ENCODE assay signal across 36 cellular contexts in the genomic region with DNA sequence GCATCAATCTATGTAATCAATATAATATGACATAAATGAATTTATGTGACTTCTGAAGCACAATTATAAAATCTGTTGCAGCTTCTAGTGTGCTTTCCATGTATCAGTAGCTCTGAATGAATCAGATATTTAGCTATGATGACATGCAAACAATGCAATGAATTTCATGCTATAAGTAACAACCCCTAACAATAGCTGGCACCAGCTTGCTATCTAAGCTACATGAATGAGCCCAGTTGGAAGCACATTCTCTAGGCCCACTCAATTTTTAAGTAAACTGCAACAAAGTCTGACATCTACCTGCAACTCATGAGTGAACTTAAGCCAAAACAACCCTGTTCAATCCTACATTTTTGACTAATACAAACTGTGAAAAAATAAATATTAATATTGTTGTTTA.
"Had no signal": no experiment of that assay in that cellular context is flagged by ENCODE, and none has a peak within 500 bp of the region (broad histone marks: within the 10 kb centered on the region; RNA-seq: fewer than 3 reads in every experiment).

No MANE protein-coding gene starts in this region.

- H3K27me3 ChIP-seq: adrenal gland, ascending aorta, body of pancreas, brain microvascular endothelial cell, breast epithelium, cardiac muscle cell had no signal

- H3K27me3 Mint-ChIP-seq: activated naive CD4-positive, alpha-beta T cell treated with anti-CD3 and anti-CD28 coated beads, Interleukin-2, amount 10 ng/mL, durations not matched to agents 7 days and 5 days; activated naive CD4-positive, alpha-beta T cell treated with anti-CD3 and anti-CD28 coated beads, Interleukin-2, amount 50 U/mL, for 24 hours; activated naive CD8-positive, alpha-beta T cell; activated naive CD8-positive, alpha-beta T cell treated with anti-CD3 and anti-CD28 coated beads for 36 hours; activated naive CD8-positive, alpha-beta T cell treated with anti-CD3 and anti-CD28 coated beads, Interleukin-2, amount 10 ng/mL, durations not matched to agents 7 days and 5 days; activated naive CD8-positive, alpha-beta T cell treated with anti-CD3 and anti-CD28 coated beads, Interleukin-2, amount 50 U/mL, for 24 hours; activated T-helper 17 cell treated with anti-CD3 and anti-CD28 coated beads, Interleukin-2, amount 50 U/mL, for 72 hours; central memory CD8-positive, alpha-beta T cell had no signal

- H3K4me3 Mint-ChIP-seq: activated naive CD4-positive, alpha-beta T cell treated with anti-CD3 and anti-CD28 coated beads for 36 hours; activated naive CD4-positive, alpha-beta T cell treated with anti-CD3 and anti-CD28 coated beads, Interleukin-2, amount 10 ng/mL, durations not matched to agents 7 days and 5 days; activated naive CD4-positive, alpha-beta T cell treated with anti-CD3 and anti-CD28 coated beads, Interleukin-2, amount 50 U/mL, for 24 hours; activated naive CD8-positive, alpha-beta T cell; activated naive CD8-positive, alpha-beta T cell treated with anti-CD3 and anti-CD28 coated beads for 36 hours; activated naive CD8-positive, alpha-beta T cell treated with anti-CD3 and anti-CD28 coated beads, Interleukin-2, amount 10 ng/mL, durations not matched to agents 7 days and 5 days; activated naive CD8-positive, alpha-beta T cell treated with anti-CD3 and anti-CD28 coated beads, Interleukin-2, amount 50 U/mL, for 24 hours; activated T-cell treated with anti-CD3 and anti-CD28 coated beads, Interleukin-2, amount 50 U/mL, for 4 hours; activated T-cell treated with anti-CD3 and anti-CD28 coated beads, Interleukin-2, amount 50 U/mL, for 72 hours; activated T-helper 1 cell treated with anti-CD3 and anti-CD28 coated beads, Interleukin-12 subunit alpha, Interleukin-12 subunit beta, Interleukin-2, Interleukin-4 antibody, amounts not matched to agents 30 ng/mL and 10 ng/mL and 1 ng/mL, durations not matched to agents 14 hours and 24 hours and 36 hours; activated T-helper 17 cell treated with anti-CD3 and anti-CD28 coated beads, Interleukin-2, amount 50 U/mL, for 72 hours; brain; central memory CD8-positive, alpha-beta T cell had no signal

- H3K27ac Mint-ChIP-seq: activated naive CD4-positive, alpha-beta T cell treated with anti-CD3 and anti-CD28 coated beads for 36 hours; activated naive CD4-positive, alpha-beta T cell treated with anti-CD3 and anti-CD28 coated beads, Interleukin-2, amount 10 ng/mL, durations not matched to agents 7 days and 5 days; activated naive CD4-positive, alpha-beta T cell treated with anti-CD3 and anti-CD28 coated beads, Interleukin-2, amount 50 U/mL, for 24 hours; activated naive CD4-positive, alpha-beta T cell treated with anti-CD3 and anti-CD28 coated beads, Interleukin-2, amount 50 U/mL, for 72 hours; activated naive CD8-positive, alpha-beta T cell; activated naive CD8-positive, alpha-beta T cell treated with anti-CD3 and anti-CD28 coated beads for 36 hours; activated naive CD8-positive, alpha-beta T cell treated with anti-CD3 and anti-CD28 coated beads, Interleukin-2, amount 10 ng/mL, durations not matched to agents 7 days and 5 days; activated naive CD8-positive, alpha-beta T cell treated with anti-CD3 and anti-CD28 coated beads, Interleukin-2, amount 50 U/mL, for 24 hours; activated T-cell treated with anti-CD3 and anti-CD28 coated beads, Interleukin-2, amount 50 U/mL, for 72 hours; activated T-helper 1 cell treated with anti-CD3 and anti-CD28 coated beads, Interleukin-12 subunit alpha, Interleukin-12 subunit beta, Interleukin-2, Interleukin-4 antibody, amounts not matched to agents 30 ng/mL and 10 ng/mL and 1 ng/mL, durations not matched to agents 14 hours and 24 hours and 36 hours; activated T-helper 17 cell treated with anti-CD3 and anti-CD28 coated beads, Interleukin-2, amount 50 U/mL, for 72 hours; activated T-helper 2 cell treated with anti-CD3 and anti-CD28 coated beads, Interferon-gamma antibody, Interleukin-2, Interleukin-4, amounts not matched to agents 10 μg/mL and 5 μg/mL and 100 μg/mL, durations not matched to agents 14 hours and 24 hours and 36 hours; brain had no signal

- DNase-seq: activated effector memory CD4-positive, alpha-beta T cell treated with anti-CD3 and anti-CD28 coated beads, Interleukin-2, amount 50 U/mL, for 16 hours; activated effector memory CD4-positive, alpha-beta T cell treated with Interleukin-2 at 50 U/mL for 16 hours; activated gamma-delta T cell; activated gamma-delta T cell treated with Interleukin-2 at 50 U/mL for 16 hours; activated naive CD4-positive, alpha-beta T cell; activated naive CD4-positive, alpha-beta T cell treated with anti-CD3 and anti-CD28 coated beads for 36 hours; activated naive CD4-positive, alpha-beta T cell treated with anti-CD3 and anti-CD28 coated beads, Interleukin-2, amount 10 ng/mL, durations not matched to agents 7 days and 5 days; activated naive CD4-positive, alpha-beta T cell treated with anti-CD3 and anti-CD28 coated beads, Interleukin-2, amount 50 U/mL, for 16 hours; activated naive CD4-positive, alpha-beta T cell treated with Interleukin-2 at 50 U/mL for 16 hours; activated naive CD8-positive, alpha-beta T cell treated with anti-CD3 and anti-CD28 coated beads for 36 hours; activated naive CD8-positive, alpha-beta T cell treated with anti-CD3 and anti-CD28 coated beads, Interleukin-2, amount 10 ng/mL, durations not matched to agents 7 days and 5 days; activated naive CD8-positive, alpha-beta T cell treated with anti-CD3 and anti-CD28 coated beads, Interleukin-2, amount 50 U/mL, for 24 hours; activated T-cell treated with anti-CD3 and anti-CD28 coated beads, Interleukin-2, amount 50 U/mL, for 4 hours; activated T-cell treated with anti-CD3 and anti-CD28 coated beads, Interleukin-2, amount 50 U/mL, for 48 hours; activated T-cell treated with anti-CD3 and anti-CD28 coated beads, Interleukin-2, amount 50 U/mL, for 72 hours; adrenal gland; amniotic stem cell; amygdala; anterior cingulate cortex; aorta; body of pancreas; brain microvascular endothelial cell; caudate nucleus; central memory CD4-positive, alpha-beta T cell; cerebellar nuclear complex had no signal

- H3K9me3 Mint-ChIP-seq: activated naive CD4-positive, alpha-beta T cell treated with anti-CD3 and anti-CD28 coated beads, Interleukin-2, amount 50 U/mL, for 24 hours; activated naive CD8-positive, alpha-beta T cell treated with anti-CD3 and anti-CD28 coated beads, Interleukin-2, amount 10 ng/mL, durations not matched to agents 7 days and 5 days; brain had no signal

- H3K36me3 ChIP-seq: adrenal gland, ascending aorta, brain microvascular endothelial cell, breast epithelium, cardiac muscle cell had no signal

- H3K4me1 ChIP-seq: adrenal gland, ascending aorta, body of pancreas, breast epithelium had no signal

- H3K4me3 ChIP-seq: adrenal gland, ascending aorta, body of pancreas, breast epithelium, cardiac muscle cell had no signal

- H3K4me1 Mint-ChIP-seq: activated naive CD4-positive, alpha-beta T cell treated with anti-CD3 and anti-CD28 coated beads, Interleukin-2, amount 10 ng/mL, durations not matched to agents 7 days and 5 days; activated naive CD4-positive, alpha-beta T cell treated with anti-CD3 and anti-CD28 coated beads, Interleukin-2, amount 50 U/mL, for 24 hours; activated naive CD8-positive, alpha-beta T cell treated with anti-CD3 and anti-CD28 coated beads for 36 hours; activated naive CD8-positive, alpha-beta T cell treated with anti-CD3 and anti-CD28 coated beads, Interleukin-2, amount 10 ng/mL, durations not matched to agents 7 days and 5 days; activated naive CD8-positive, alpha-beta T cell treated with anti-CD3 and anti-CD28 coated beads, Interleukin-2, amount 50 U/mL, for 24 hours; activated T-helper 17 cell treated with anti-CD3 and anti-CD28 coated beads, Interleukin-2, amount 50 U/mL, for 72 hours; brain; central memory CD8-positive, alpha-beta T cell had no signal

- H3K27ac ChIP-seq: adrenal gland, ascending aorta, body of pancreas, brain microvascular endothelial cell, breast epithelium, cardiac muscle cell had no signal

- H3K36me3 Mint-ChIP-seq: activated naive CD4-positive, alpha-beta T cell treated with anti-CD3 and anti-CD28 coated beads, Interleukin-2, amount 10 ng/mL, durations not matched to agents 7 days and 5 days; activated naive CD4-positive, alpha-beta T cell treated with anti-CD3 and anti-CD28 coated beads, Interleukin-2, amount 50 U/mL, for 24 hours; activated naive CD4-positive, alpha-beta T cell treated with anti-CD3 and anti-CD28 coated beads, Interleukin-2, amount 50 U/mL, for 72 hours; activated naive CD8-positive, alpha-beta T cell; activated naive CD8-positive, alpha-beta T cell treated with anti-CD3 and anti-CD28 coated beads for 36 hours; activated naive CD8-positive, alpha-beta T cell treated with anti-CD3 and anti-CD28 coated beads, Interleukin-2, amount 10 ng/mL, durations not matched to agents 7 days and 5 days; brain had no signal
